8 cellular contexts compared by ENCODE assay signal in the genomic region with DNA sequence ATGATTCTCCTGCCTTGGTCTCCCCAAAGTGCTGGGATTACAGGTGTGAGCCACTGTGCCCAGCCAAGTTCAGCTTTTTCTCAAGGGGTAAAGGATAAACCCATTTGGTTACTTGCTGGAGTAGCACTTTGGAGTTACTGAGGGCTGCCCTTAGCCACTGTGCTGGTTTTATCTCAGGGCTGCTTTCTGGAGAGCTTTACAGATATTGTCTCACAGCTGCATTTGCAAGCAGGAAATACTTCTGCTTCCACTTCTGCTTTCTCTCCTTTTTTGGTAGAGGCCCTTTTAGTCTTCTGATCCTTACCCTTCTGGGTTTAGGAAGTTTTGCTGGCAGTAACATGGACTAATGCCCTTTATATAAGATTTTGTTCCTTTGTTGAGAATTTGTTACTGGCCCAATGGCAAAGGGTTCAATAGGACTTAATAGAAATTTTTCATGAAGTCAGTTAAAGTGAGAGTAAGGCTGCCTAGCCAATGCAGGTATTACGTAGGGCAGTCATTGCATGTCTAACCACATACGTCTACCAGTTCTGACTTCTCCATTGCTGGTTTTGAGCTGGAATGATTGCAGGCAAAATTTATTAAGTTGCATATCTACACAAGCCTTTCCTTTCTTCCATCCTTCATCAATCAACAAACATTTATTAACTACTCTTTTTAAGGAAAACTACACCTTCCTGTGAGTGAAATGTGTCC. TPM values are rescaled to one million over a fixed set of nuclear protein-coding genes. Genes with fewer than 3 reads are reported as not detected.
DNase-seq lines count a peak whose midpoint lies in the region; ATAC-seq and TF ChIP-seq lines count a peak whose summit lies in the region.

No MANE protein-coding gene starts in this region.

- DNase-seq in CD8-positive, alpha-beta memory T cell: no peak
- DNase-seq in colonic mucosa (no peak), amygdala (lab: John Stamatoyannopoulos, UW) (no peak), DMS153 (lab: John Stamatoyannopoulos, UW) (no peak), vagina (ENCODE audit: extremely low spot score in 2 of 2) (no peak), chondrocyte (ENCODE audit: low spot score) (no peak)

- CTCF ChIA-PET in CD8-positive, alpha-beta memory T cell (lab: Charles Lee): no interaction called here

- H3K27ac ChIP-seq in CD8-positive, alpha-beta memory T cell (ENCODE audit: low read depth, low read length): peak overlapping the region; percentile 45
- peak overlapping the region; percentile 45 for H3K27ac ChIP-seq in colonic mucosa
- no peak overlapping the region for H3K27ac ChIP-seq in vagina

- no peak overlapping the region for H3K9ac ChIP-seq in colonic mucosa (ENCODE audit: low read depth in 2 of 2, low read length in 2 of 2)

- H3K4me1 Mint-ChIP-seq in CD8-positive, alpha-beta memory T cell: peaks cover 60 to 68% (median 68%) of the 10 kb centered on the region in 3 donors
- peaks cover 11% of the 10 kb centered on the region for H3K4me1 Mint-ChIP-seq in chondrocyte (ENCODE audit: low read depth)

- H3K27me3 Mint-ChIP-seq in CD8-positive, alpha-beta memory T cell: no peaks in the 10 kb centered on the region
- H3K27me3 Mint-ChIP-seq in chondrocyte (ENCODE audit: low read depth): no peaks in the 10 kb centered on the region

- peak overlapping the region in 1 of 7 donors; percentile 43 for H3K4me3 Mint-ChIP-seq in CD8-positive, alpha-beta memory T cell
- H3K4me3 Mint-ChIP-seq in chondrocyte (ENCODE audit: unreplicated experiment): no peak overlapping the region

- no peaks in the 10 kb centered on the region for H3K9me3 ChIP-seq in CD8-positive, alpha-beta memory T cell (ENCODE audit: low read length)
- no peaks in the 10 kb centered on the region for H3K9me3 ChIP-seq in colonic mucosa
- no peaks in the 10 kb centered on the region for H3K9me3 ChIP-seq in vagina

- H3K27me3 ChIP-seq in CD8-positive, alpha-beta memory T cell (ENCODE audit: insufficient read depth, low read length, poor library complexity, severe bottlenecking): no peaks in the 10 kb centered on the region
- H3K27me3 ChIP-seq in colonic mucosa (no peaks in the 10 kb centered on the region), vagina (no peaks in the 10 kb centered on the region)

- H3K27ac Mint-ChIP-seq in CD8-positive, alpha-beta memory T cell: peak overlapping the region in 7 of 8 donors; percentile 84 to 93 (median 88)
- H3K27ac Mint-ChIP-seq in chondrocyte (ENCODE audit: unreplicated experiment): no peak overlapping the region

- TF ChIP-seq CTCF in colonic mucosa (IDR thresholded peaks at IDR 0.05) (no peak), vagina (IDR thresholded peaks at IDR 0.05) (no peak), chondrocyte (IDR thresholded peaks at IDR 0.05) (no peak)

- POLR2A ChIA-PET in CD8-positive, alpha-beta memory T cell (lab: Charles Lee): interaction anchor here (0.7 kb wide), 1 partner anchor 15 kb away, joined by 3 read pairs; no protein-coding TSS in a partner anchor

- ATAC-seq in GM19468 (IDR thresholded peaks at IDR 0.05; ENCODE audit: extremely low read depth, unreplicated experiment) (peak; percentile 45), HG03571 (IDR thresholded peaks at IDR 0.05; ENCODE audit: unreplicated experiment) (peak; percentile 59)

- peaks cover 14 to 89% (median 49%) of the 10 kb centered on the region in 3 donors for H3K36me3 Mint-ChIP-seq in CD8-positive, alpha-beta memory T cell
- peaks cover 65% of the 10 kb centered on the region for H3K36me3 Mint-ChIP-seq in chondrocyte (ENCODE audit: low read depth)

- peaks cover 66% of the 10 kb centered on the region for H3K36me3 ChIP-seq in CD8-positive, alpha-beta memory T cell (ENCODE audit: insufficient read depth, low read length)
- H3K36me3 ChIP-seq in colonic mucosa (peaks cover 43% of the 10 kb centered on the region), vagina (peaks cover 4 to 100% of the 10 kb centered on the region in 2 donors)

- TF ChIP-seq POLR2A in vagina (IDR thresholded peaks at IDR 0.05): no peak

- intact Hi-C loops in colonic mucosa (cut with DNase I): no loop called here
- intact Hi-C loops in vagina (cut with DNase I): no loop called here

- H3K4me1 ChIP-seq in CD8-positive, alpha-beta memory T cell (ENCODE audit: insufficient read depth, low read length): peaks cover 63% of the 10 kb centered on the region
- H3K4me1 ChIP-seq in colonic mucosa: peaks cover under 1% of the 10 kb centered on the region
- H3K4me1 ChIP-seq in vagina: peaks cover 8% of the 10 kb centered on the region

- H3K4me3 ChIP-seq in CD8-positive, alpha-beta memory T cell (ENCODE audit: low read length): no peak overlapping the region
- H3K4me3 ChIP-seq in colonic mucosa (no peak overlapping the region), vagina (no peak overlapping the region)

- H3K9me3 Mint-ChIP-seq in CD8-positive, alpha-beta memory T cell: no peaks in the 10 kb centered on the region
- no peaks in the 10 kb centered on the region for H3K9me3 Mint-ChIP-seq in chondrocyte (ENCODE audit: low read depth)

RNA-seq across cellular contexts. Expression of a gene that starts 24.4 kb away (rescaled TPM):
- 100 to 1,000 TPM; 519 to 536 TPM for total RNA-seq in CD8-positive, alpha-beta memory T cell
- 788 TPM for polyA plus RNA-seq in CD8-positive, alpha-beta memory T cell
- total RNA-seq in colonic mucosa (100 to 1,000 TPM; 500 to 548 TPM), vagina (206 TPM), chondrocyte (415 to 576 TPM (median 558 TPM) in 3 replicates)

RNA-seq across cellular contexts. Expression of a gene that starts 32.1 kb away (rescaled TPM):
- 100 to 1,000 TPM; 114 to 130 TPM for total RNA-seq in CD8-positive, alpha-beta memory T cell
- polyA plus RNA-seq in CD8-positive, alpha-beta memory T cell: 138 TPM
- 10 to 100 TPM; 25.7 to 37.7 TPM for total RNA-seq in colonic mucosa
- 58.7 TPM for total RNA-seq in vagina
- 48.3 to 79.0 TPM (median 48.6 TPM) in 3 replicates for total RNA-seq in chondrocyte
